ENCODE assay signal across 1 cellular context in the genomic region with DNA sequence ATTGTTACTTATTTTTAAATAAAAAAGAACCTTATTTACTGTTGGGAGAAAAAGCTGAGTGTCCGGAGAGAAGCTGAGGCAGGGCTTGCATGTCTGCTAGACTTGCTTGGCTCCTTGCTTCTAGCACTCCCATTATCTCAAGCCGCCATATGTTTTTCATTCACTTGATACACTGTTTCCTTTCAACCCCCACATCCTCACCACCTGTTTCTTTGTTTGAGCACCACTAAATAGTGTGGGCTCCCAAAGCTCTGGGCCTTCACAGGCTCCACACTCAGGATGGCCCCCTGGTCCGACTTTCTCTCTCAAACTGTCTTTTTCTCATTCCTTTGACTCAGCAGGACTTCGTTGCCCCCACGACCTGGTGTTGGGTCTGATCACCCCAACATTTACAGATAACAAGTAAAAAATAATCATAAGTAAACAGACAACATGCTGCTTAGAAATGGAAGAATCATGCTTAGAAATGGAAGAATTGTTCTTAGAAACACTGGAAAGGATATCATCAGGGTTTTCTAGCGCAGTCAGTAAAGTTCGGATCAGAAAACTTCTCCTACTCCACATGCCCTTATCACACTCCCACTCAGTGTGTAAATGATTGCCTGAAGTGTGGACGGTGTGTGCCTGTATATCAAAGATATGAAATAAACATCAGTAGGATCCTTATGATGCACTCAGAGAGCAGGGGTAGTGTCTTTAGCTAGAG.
TF ChIP-seq lines count a peak whose summit lies in the region.

No MANE protein-coding gene starts in this region.

TF ChIP-seq in K562, 482 proteins besides CTCF, POLR2A, EP300 and RAD21 (continued from another document):
- TF ChIP-seq STAT6 (CRISPR knock-in tag; IDR thresholded peaks at IDR 0.05) (no peak), NBN (IDR thresholded peaks at IDR 0.05; ENCODE audit: low read depth) (0 out of 2 replicates have a peak, but pooled peaks have one; percentile 51), ZNF57 (CRISPR knock-in tag; IDR thresholded peaks at IDR 0.05) (no peak), WHSC1 (IDR thresholded peaks at IDR 0.05; ENCODE audit: low read length) (no peak), CC2D1A (IDR thresholded peaks at IDR 0.05) (peak; percentile 86; the same call in 1 of the 2 replicates), XRCC4 (IDR thresholded peaks at IDR 0.05; ENCODE audit: extremely low read depth, insufficient read depth, insufficient read length) (no peak), CEBPG (CRISPR knock-in tag; IDR thresholded peaks at IDR 0.05) (no peak), CEBPG (tag; conservative IDR thresholded peaks at IDR 0.05 in 1 of 2, IDR thresholded peaks at IDR 0.05 in 1 of 2) (no peak), ZNF79 (CRISPR knock-in tag; IDR thresholded peaks at IDR 0.05; ENCODE audit: low read depth) (no peak), NCOA4 (IDR thresholded peaks at IDR 0.05; ENCODE audit: partially characterized antibody) (no peak), E2F5 (CRISPR knock-in tag; IDR thresholded peaks at IDR 0.05) (no peak)
- TF ChIP-seq, protein P1, sequence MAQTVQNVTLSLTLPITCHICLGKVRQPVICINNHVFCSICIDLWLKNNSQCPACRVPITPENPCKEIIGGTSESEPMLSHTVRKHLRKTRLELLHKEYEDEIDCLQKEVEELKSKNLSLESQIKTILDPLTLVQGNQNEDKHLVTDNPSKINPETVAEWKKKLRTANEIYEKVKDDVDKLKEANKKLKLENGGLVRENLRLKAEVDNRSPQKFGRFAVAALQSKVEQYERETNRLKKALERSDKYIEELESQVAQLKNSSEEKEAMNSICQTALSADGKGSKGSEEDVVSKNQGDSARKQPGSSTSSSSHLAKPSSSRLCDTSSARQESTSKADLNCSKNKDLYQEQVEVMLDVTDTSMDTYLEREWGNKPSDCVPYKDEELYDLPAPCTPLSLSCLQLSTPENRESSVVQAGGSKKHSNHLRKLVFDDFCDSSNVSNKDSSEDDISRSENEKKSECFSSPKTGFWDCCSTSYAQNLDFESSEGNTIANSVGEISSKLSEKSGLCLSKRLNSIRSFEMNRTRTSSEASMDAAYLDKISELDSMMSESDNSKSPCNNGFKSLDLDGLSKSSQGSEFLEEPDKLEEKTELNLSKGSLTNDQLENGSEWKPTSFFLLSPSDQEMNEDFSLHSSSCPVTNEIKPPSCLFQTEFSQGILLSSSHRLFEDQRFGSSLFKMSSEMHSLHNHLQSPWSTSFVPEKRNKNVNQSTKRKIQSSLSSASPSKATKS (CRISPR knock-in tag; IDR thresholded peaks at IDR 0.05), result no peak
- TF ChIP-seq, protein P2, sequence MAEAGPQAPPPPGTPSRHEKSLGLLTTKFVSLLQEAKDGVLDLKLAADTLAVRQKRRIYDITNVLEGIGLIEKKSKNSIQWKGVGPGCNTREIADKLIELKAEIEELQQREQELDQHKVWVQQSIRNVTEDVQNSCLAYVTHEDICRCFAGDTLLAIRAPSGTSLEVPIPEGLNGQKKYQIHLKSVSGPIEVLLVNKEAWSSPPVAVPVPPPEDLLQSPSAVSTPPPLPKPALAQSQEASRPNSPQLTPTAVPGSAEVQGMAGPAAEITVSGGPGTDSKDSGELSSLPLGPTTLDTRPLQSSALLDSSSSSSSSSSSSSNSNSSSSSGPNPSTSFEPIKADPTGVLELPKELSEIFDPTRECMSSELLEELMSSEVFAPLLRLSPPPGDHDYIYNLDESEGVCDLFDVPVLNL (CRISPR knock-in tag; IDR thresholded peaks at IDR 0.05; ENCODE audit: low read depth), result no peak
TF ChIP-seq in K562: peak in this region for 57.
